In the genomic region with DNA sequence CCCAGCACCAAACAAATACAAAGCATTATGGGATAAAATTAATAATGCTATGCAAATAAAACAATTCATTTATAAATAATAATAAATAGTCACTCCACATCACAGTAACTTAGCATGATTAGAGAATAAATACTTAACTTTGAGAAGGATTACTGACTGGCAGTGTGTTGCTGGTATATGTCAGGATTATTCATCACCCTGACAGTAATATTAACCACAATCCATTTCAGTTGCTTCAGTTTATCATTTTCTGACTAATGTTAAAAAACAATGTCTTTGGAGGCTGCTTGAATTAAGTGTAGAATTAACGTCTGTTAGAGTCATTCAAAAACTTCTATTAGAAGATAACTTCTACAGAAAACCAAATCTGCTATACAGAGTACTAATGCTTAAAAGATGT, we compare ENCODE assay signal across 19 cellular contexts.
"Had no signal": no experiment of that assay in that cellular context is flagged by ENCODE, and none has a peak within 500 bp of the region (broad histone marks: within the 10 kb centered on the region; RNA-seq: fewer than 3 reads in every experiment).

No MANE protein-coding gene starts in this region.

- H3K9me3 ChIP-seq: SJSA1 had no signal

- ATAC-seq: activated CD4-positive, alpha-beta T cell treated with anti-CD3 and anti-CD28 coated beads for 36 hours; activated T-helper 17 cell treated with anti-CD3 and anti-CD28 coated beads, Interleukin-2, amount 50 U/mL, for 72 hours; T-cell had no signal

- H3K36me3 ChIP-seq: SJSA1 had no signal

- H3K27me3 ChIP-seq: SJSA1 had no signal

- DNase-seq: activated CD4-positive, alpha-beta memory T cell treated with anti-CD3 and anti-CD28 coated beads, Interleukin-2, amount 10 ng/mL, durations not matched to agents 7 days and 5 days; activated CD4-positive, alpha-beta T cell treated with anti-CD3 and anti-CD28 coated beads for 36 hours; activated CD4-positive, alpha-beta T cell treated with anti-CD3 and anti-CD28 coated beads, Interleukin-2, amount 50 U/mL, for 1 hour; activated gamma-delta T cell; activated naive CD4-positive, alpha-beta T cell treated with anti-CD3 and anti-CD28 coated beads for 36 hours; activated T-cell treated with anti-CD3 and anti-CD28 coated beads for 4 hours; activated T-cell treated with anti-CD3 and anti-CD28 coated beads, Interleukin-2, amount 50 U/mL, for 48 hours; NCI-H146; NCI-H187 treated with DMSO at 0.1 percent for 48 hours; NCI-H2171; NCI-H345; NCI-H510A; NCI-H526 treated with DMSO at 0.1 percent for 48 hours; SHP77; T-cell; T-helper 2 cell had no signal

- H3K4me3 ChIP-seq: SJSA1 had no signal

- H3K27ac ChIP-seq: SJSA1, VCaP had no signal
